In the genomic region with DNA sequence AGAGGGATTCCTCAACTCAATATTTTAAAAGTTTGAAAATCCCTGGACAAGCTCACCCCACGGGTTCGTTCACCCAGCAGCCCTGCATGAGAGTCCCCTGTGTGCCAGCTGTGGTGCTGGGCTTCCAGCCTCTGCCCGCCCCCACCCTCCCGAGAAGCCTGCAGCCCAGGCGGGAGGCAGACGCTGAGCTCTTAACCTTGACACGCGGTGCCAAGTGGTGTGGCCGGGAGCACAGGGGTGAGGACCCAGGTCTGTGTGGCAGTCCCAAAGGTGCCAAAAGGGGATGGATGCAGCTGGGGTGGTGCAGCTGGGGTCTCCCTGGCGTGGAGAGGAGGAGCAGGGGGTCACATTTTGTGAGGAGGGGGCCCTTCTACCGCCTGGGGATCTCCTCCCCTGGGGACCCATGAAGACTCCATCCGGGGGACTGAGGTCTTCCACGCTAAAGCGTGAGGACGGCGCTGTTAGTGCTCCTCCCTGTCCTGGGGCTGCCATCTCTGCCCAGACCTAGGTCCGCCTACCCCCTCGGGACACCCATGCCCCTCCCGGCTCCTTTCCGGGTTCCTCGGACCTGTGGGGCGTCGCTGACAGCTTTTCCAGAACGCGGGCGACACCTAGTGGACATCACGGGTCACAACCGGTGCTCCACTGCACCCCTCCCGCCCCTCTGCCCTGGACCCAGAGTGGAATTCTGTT, we compare ENCODE assay signal across 9 cellular contexts. TPM values are rescaled to one million over a fixed set of nuclear protein-coding genes. Genes with fewer than 3 reads are reported as not detected.
DNase-seq lines count a peak whose midpoint lies in the region; ATAC-seq, FAIRE-seq and TF ChIP-seq lines count a peak whose summit lies in the region.
"Had no signal": no experiment of that assay in that cellular context is flagged by ENCODE, and none has a peak within 500 bp of the region (broad histone marks: within the 10 kb centered on the region; RNA-seq: fewer than 3 reads in every experiment).

No MANE protein-coding gene starts in this region.

- peak overlapping the region; percentile 49 to 56 for H3K4me3 ChIP-seq in CD4-positive, alpha-beta memory T cell (ENCODE audit: low read length in 2 of 2)
- H3K4me3 ChIP-seq in K562 (peak overlapping the region; percentile 12; the same call in 1 of the 2 replicates), iPS-15b (ENCODE audit: low read depth, low read length) (peak overlapping the region; percentile 39), gastrocnemius medialis (peak overlapping the region in 3 of 4 donors; percentile 32 to 50 (median 41))

- H3K4me1 Mint-ChIP-seq in CD4-positive, alpha-beta memory T cell: peaks cover 11 to 18% (median 14%) of the 10 kb centered on the region in 4 donors

- WGBS in K562 (ENCODE audit: insufficient coverage, low coverage, missing lambda C conversion rate): 14% methylated on average over 28 of the region's 29 CpGs

- no peak for TF ChIP-seq EP300 in K562 (IDR thresholded peaks at IDR 0.05; ENCODE audit: low read length)

- H4K20me1 ChIP-seq in K562 (replicated peaks; ENCODE audit: control insufficient read depth, insufficient read depth, low read length): no peaks in the 10 kb centered on the region

- in situ Hi-C loops in K562 (cut with MboI): loop anchor here (5.0 kb wide), 1 partner anchor 240 kb away; no protein-coding TSS in a partner anchor
- in situ Hi-C loops in gastrocnemius medialis (cut with MboI; ENCODE audit: low sequenced_read_pairs in 4 of 4): loop anchor here in 2 of 4 donors (10.0 kb wide), 1 partner anchor 237 kb away; no protein-coding TSS in a partner anchor

- H3K36me3 Mint-ChIP-seq in CD4-positive, alpha-beta memory T cell: no peaks in the 10 kb centered on the region

- H3K27me3 ChIP-seq in CD4-positive, alpha-beta memory T cell (ENCODE audit: insufficient read depth, low read length): no peaks in the 10 kb centered on the region
- H3K27me3 ChIP-seq in K562 (ENCODE audit: control insufficient read depth in 2 of 2, insufficient read depth in 2 of 2, low read length in 2 of 2): peaks cover 0 to 19% of the 10 kb centered on the region in 2 experiments; a peak in 2 of 5 replicates
- no peaks in the 10 kb centered on the region for H3K27me3 ChIP-seq in iPS-15b (ENCODE audit: control insufficient read depth, insufficient read depth, low read length)
- H3K27me3 ChIP-seq in gastrocnemius medialis: no peaks in the 10 kb centered on the region

- peak; percentile 96 to 98 for TF ChIP-seq RAD21 in K562 (CRISPR knock-in tag; conservative IDR thresholded peaks at IDR 0.05 in 1 of 2, IDR thresholded peaks at IDR 0.05 in 1 of 2)

- intact Hi-C loops in CD4-positive, alpha-beta memory T cell (cut with micrococcal nuclease): loop anchor here (1.0 kb wide), 2 partner anchors 43 to 234 kb away; no protein-coding TSS in a partner anchor
- intact Hi-C loops in K562 (cut with micrococcal nuclease): loop anchor here (1.0 to 2.0 kb wide), 3 partner anchors 51 to 234 kb away; no protein-coding TSS in a partner anchor
- intact Hi-C loops in gastrocnemius medialis (cut with DNase I; ENCODE audit: low total_unique reads): loop anchor here (1.0 to 2.0 kb wide), 5 partner anchors 27 to 234 kb away; no protein-coding TSS in a partner anchor

- FAIRE-seq in K562 (lab: Jason Lieb, UNC): peak; percentile 85

- TF ChIP-seq POLR2A in K562 (conservative IDR thresholded peaks at IDR 0.05) (no peak), gastrocnemius medialis (IDR thresholded peaks at IDR 0.05) (no peak)

- H3K36me3 ChIP-seq in CD4-positive, alpha-beta memory T cell (ENCODE audit: insufficient read depth, low read length): no peaks in the 10 kb centered on the region
- H3K36me3 ChIP-seq in K562 (ENCODE audit: control insufficient read depth, insufficient read depth, low read length) (no peaks in the 10 kb centered on the region), iPS-15b (ENCODE audit: control insufficient read depth, insufficient read depth, low read length) (no peaks in the 10 kb centered on the region), gastrocnemius medialis (no peaks in the 10 kb centered on the region)

- H2AFZ ChIP-seq in K562 (ENCODE audit: low read depth, low read length): peak overlapping the region; percentile 87

- no peaks in the 10 kb centered on the region for H3K9me3 Mint-ChIP-seq in CD4-positive, alpha-beta memory T cell

- peak; percentile 67 to 73 (median 70) for DNase-seq in CD4-positive, alpha-beta memory T cell
- DNase-seq in GOT3 (lab: John Stamatoyannopoulos, UW) (peak; percentile 67), NCI-H187 (lab: John Stamatoyannopoulos, UW) (peak; percentile 13 to 18), UCSD-AML1 (lab: John Stamatoyannopoulos, UW; ENCODE audit: unreplicated experiment) (peak; percentile 80), K562 (ENCODE audit: extremely low read depth in 1 of 4, low spot score in 3 of 4) (peak; percentile 88 to 98 (median 96)), gastrocnemius medialis (peak; percentile 52 to 58)

- no peaks in the 10 kb centered on the region for H3K9me1 ChIP-seq in K562 (ENCODE audit: control insufficient read depth, insufficient read depth, low read length)

- H3K27me3 Mint-ChIP-seq in CD4-positive, alpha-beta memory T cell: no peaks in the 10 kb centered on the region

- POLR2A ChIA-PET in CD4-positive, alpha-beta memory T cell (lab: Charles Lee; ENCODE audit: partially characterized antibody): no interaction called here
- POLR2A ChIA-PET in K562 (lab: Yijun Ruan, JAX): interaction anchor here (0.6 to 1.2 kb wide), 4 partner anchors 10 to 36 kb away, joined by 3 to 5 read pairs (median 3); no protein-coding TSS in a partner anchor

- peaks cover 17% of the 10 kb centered on the region for H3K4me1 ChIP-seq in CD4-positive, alpha-beta memory T cell (ENCODE audit: insufficient read depth, low read length)
- peaks cover 0 to 26% of the 10 kb centered on the region in 2 experiments; a peak in 3 of 5 replicates for H3K4me1 ChIP-seq in K562 (replicated peaks in 1 of 2; ENCODE audit: control insufficient read depth in 2 of 2, insufficient read depth in 2 of 2, low read length in 2 of 2)
- peaks cover 9% of the 10 kb centered on the region for H3K4me1 ChIP-seq in iPS-15b (ENCODE audit: control insufficient read depth, insufficient read depth, low read length)
- peaks cover 3 to 4% of the 10 kb centered on the region in 2 donors for H3K4me1 ChIP-seq in gastrocnemius medialis

- peak; percentile 98 for ATAC-seq in K562
- peak; percentile 81 to 82 for ATAC-seq in gastrocnemius medialis
- no peak for ATAC-seq in GM21447 (IDR thresholded peaks at IDR 0.05; ENCODE audit: unreplicated experiment)

- H3K4me3 Mint-ChIP-seq in CD4-positive, alpha-beta memory T cell: peak overlapping the region; percentile 69 to 92 (median 84)

- H3K27ac Mint-ChIP-seq in CD4-positive, alpha-beta memory T cell: peak overlapping the region in 1 of 7 donors; percentile 24

- CTCF ChIA-PET in CD4-positive, alpha-beta memory T cell (lab: Charles Lee; ENCODE audit: partially characterized antibody): interaction anchor here (0.5 to 6.1 kb wide), 20 partner anchors 9 to 342 kb away, joined by 3 to 102 read pairs (median 4); partner anchors contain the start of gene OTUD3
- CTCF ChIA-PET in K562 (lab: Yijun Ruan, JAX; ENCODE audit: low intra/inter-chr PET ratio): interaction anchor here (1.2 to 3.0 kb wide), 4 partner anchors 51 to 390 kb away, joined by 6 to 24 read pairs (median 20); no protein-coding TSS in a partner anchor

- TF ChIP-seq CTCF in K562 (IDR thresholded peaks at IDR 0.05 in 2 of 3, conservative IDR thresholded peaks at IDR 0.05 in 1 of 3; ENCODE audit: insufficient read depth in 2 of 3, low read depth in 1 of 3, low read length in 3 of 3) (peak; percentile 94 to 95 (median 95)), gastrocnemius medialis (IDR thresholded peaks at IDR 0.05 in 4 of 5, conservative IDR thresholded peaks at IDR 0.05 in 1 of 5) (peak; percentile 86 to 95 (median 92))

- H3K9ac ChIP-seq in K562 (ENCODE audit: insufficient read depth in 1 of 2, low read depth in 2 of 2, low read length in 2 of 2): peak overlapping the region in 1 of 2 experiments; percentile 82; a peak in 2 of 4 replicates
- no peak overlapping the region for H3K9ac ChIP-seq in iPS-15b (ENCODE audit: low read depth, low read length)

- no peaks in the 10 kb centered on the region for H3K9me3 ChIP-seq in CD4-positive, alpha-beta memory T cell (ENCODE audit: control insufficient read depth in 1 of 2, low read length in 2 of 2)
- no peaks in the 10 kb centered on the region for H3K9me3 ChIP-seq in K562 (replicated peaks; ENCODE audit: control insufficient read depth, insufficient read depth, low read depth, low read length)
- no peaks in the 10 kb centered on the region for H3K9me3 ChIP-seq in iPS-15b (ENCODE audit: control insufficient read depth, insufficient read depth, low read length)
- H3K9me3 ChIP-seq in gastrocnemius medialis: no peaks in the 10 kb centered on the region

- peak overlapping the region; percentile 59 for H3K4me2 ChIP-seq in K562 (ENCODE audit: insufficient read depth, low read length)

- BruUV-seq in K562 (replicated peaks; lab: Mats Ljungman, UMichigan): no TSS peak

- H3K27ac ChIP-seq in CD4-positive, alpha-beta memory T cell (ENCODE audit: low read depth, low read length): no peak overlapping the region
- H3K27ac ChIP-seq in K562 (ENCODE audit: extremely low read depth, low read depth, low read length) (no peak overlapping the region), gastrocnemius medialis (peak overlapping the region in 1 of 4 donors; percentile 52)

- no peaks in the 10 kb centered on the region for H3K79me2 ChIP-seq in K562 (ENCODE audit: control insufficient read depth, insufficient read depth, low read length)

RNA-seq across cellular contexts. Expression of gene PLA2G2F, which starts 12.9 kb away (rescaled TPM):
- total RNA-seq in CD4-positive, alpha-beta memory T cell: not detected
- not detected for polyA plus RNA-seq in CD4-positive, alpha-beta memory T cell
- not detected in 2 replicates for total RNA-seq in K562 (2011; cell fraction: chromatin; rRNA removed; ENCODE audit: low replicate concordance)
- not detected in 2 replicates for total RNA-seq in K562 (2011; cell fraction: nucleolus; rRNA removed)
- total RNA-seq in K562 (2011; cell fraction: nucleoplasm; rRNA removed): not detected in 2 replicates
- total RNA-seq in K562 (2014; rRNA removed): not detected in 2 replicates
- not detected in 2 replicates for total RNA-seq in K562 (2014; rRNA removed; fragmentation: Illumina TruSeq; extraction: Trizol)
- not detected in 2 replicates for total RNA-seq in K562 (2015; rRNA removed; fragmentation: Illumina TruSeq; extraction: Trizol)
- total RNA-seq in K562 (2021): not detected in 2 replicates
- polyA plus RNA-seq in K562 (2011; rRNA removed): not detected in 2 replicates
- not detected in 2 replicates for polyA plus RNA-seq in K562 (2011; cell fraction: cytosol; rRNA removed)
- not detected in 2 replicates for polyA plus RNA-seq in K562 (2011; cell fraction: nucleus; rRNA removed)
- polyA plus RNA-seq in K562 (2012): 0.08 TPM in 1 of 2 replicates, not detected in the other
- not detected in 2 replicates for polyA plus RNA-seq in K562 (2014; fragmentation: Illumina TruSeq; extraction: Trizol)
- not detected for polyA plus RNA-seq in K562 (2014; fragmentation: Nextera tagmentation; extraction: Ambion mirVana)
- not detected in 2 replicates for polyA plus RNA-seq in K562 (2014; rRNA removed)
- polyA minus RNA-seq in K562 (2011; rRNA and poly(A)+ RNA removed): not detected in 2 replicates
- polyA minus RNA-seq in K562 (2011; cell fraction: cytosol; rRNA and poly(A)+ RNA removed): not detected in 2 replicates
- not detected in 2 replicates for polyA minus RNA-seq in K562 (2011; cell fraction: nucleus; rRNA and poly(A)+ RNA removed)
- total RNA-seq in gastrocnemius medialis: not detected
- total RNA-seq: activated CD8-positive, alpha-beta memory T cell treated with anti-CD3 and anti-CD28 coated beads for 36 hours had no signal

RNA-seq across cellular contexts. Expression of gene PLA2G2D, which starts 32.7 kb away (rescaled TPM):
- total RNA-seq in CD4-positive, alpha-beta memory T cell: not detected
- polyA plus RNA-seq in CD4-positive, alpha-beta memory T cell: under 1 TPM in 1 of 2 donors, not detected in 1; 0.29 TPM
- total RNA-seq in K562 (2011; cell fraction: chromatin; rRNA removed; ENCODE audit: low replicate concordance): not detected in 2 replicates
- total RNA-seq in K562 (2011; cell fraction: nucleolus; rRNA removed): not detected in 2 replicates
- not detected in 2 replicates for total RNA-seq in K562 (2011; cell fraction: nucleoplasm; rRNA removed)
- total RNA-seq in K562 (2014; rRNA removed): not detected in 2 replicates
- total RNA-seq in K562 (2014; rRNA removed; fragmentation: Illumina TruSeq; extraction: Trizol): not detected in 2 replicates
- not detected in 2 replicates for total RNA-seq in K562 (2015; rRNA removed; fragmentation: Illumina TruSeq; extraction: Trizol)
- not detected in 2 replicates for total RNA-seq in K562 (2021)
- polyA plus RNA-seq in K562 (2011; rRNA removed): not detected in 2 replicates
- not detected in 2 replicates for polyA plus RNA-seq in K562 (2011; cell fraction: cytosol; rRNA removed)
- not detected in 2 replicates for polyA plus RNA-seq in K562 (2011; cell fraction: nucleus; rRNA removed)
- polyA plus RNA-seq in K562 (2012): 0.03 and 0.07 TPM in 2 replicates
- polyA plus RNA-seq in K562 (2014; fragmentation: Illumina TruSeq; extraction: Trizol): not detected in 2 replicates
- not detected for polyA plus RNA-seq in K562 (2014; fragmentation: Nextera tagmentation; extraction: Ambion mirVana)
- not detected in 2 replicates for polyA plus RNA-seq in K562 (2014; rRNA removed)
- polyA minus RNA-seq in K562 (2011; rRNA and poly(A)+ RNA removed): not detected in 2 replicates
- not detected in 2 replicates for polyA minus RNA-seq in K562 (2011; cell fraction: cytosol; rRNA and poly(A)+ RNA removed)
- not detected in 2 replicates for polyA minus RNA-seq in K562 (2011; cell fraction: nucleus; rRNA and poly(A)+ RNA removed)
- total RNA-seq in gastrocnemius medialis: not detected
- total RNA-seq: activated CD8-positive, alpha-beta memory T cell treated with anti-CD3 and anti-CD28 coated beads for 36 hours had no signal

RNA-seq across cellular contexts. Expression of gene UBXN10, which starts 33.8 kb away (rescaled TPM):
- under 1 TPM; 0.06 to 0.08 TPM for total RNA-seq in CD4-positive, alpha-beta memory T cell
- under 1 TPM; 0.69 to 0.78 TPM for polyA plus RNA-seq in CD4-positive, alpha-beta memory T cell
- 10.5 and 11.6 TPM in 2 replicates for total RNA-seq in K562 (2011; cell fraction: chromatin; rRNA removed; ENCODE audit: low replicate concordance)
- 7.2 and 9.2 TPM in 2 replicates for total RNA-seq in K562 (2011; cell fraction: nucleolus; rRNA removed)
- total RNA-seq in K562 (2011; cell fraction: nucleoplasm; rRNA removed): 8.0 and 8.2 TPM in 2 replicates
- total RNA-seq in K562 (2014; rRNA removed): 11.3 and 12.4 TPM in 2 replicates
- 15.8 and 18.7 TPM in 2 replicates for total RNA-seq in K562 (2014; rRNA removed; fragmentation: Illumina TruSeq; extraction: Trizol)
- 12.5 and 13.7 TPM in 2 replicates for total RNA-seq in K562 (2015; rRNA removed; fragmentation: Illumina TruSeq; extraction: Trizol)
- total RNA-seq in K562 (2021): 13.1 and 16.2 TPM in 2 replicates
- 4.8 and 10.7 TPM in 2 replicates for polyA plus RNA-seq in K562 (2011; rRNA removed)
- 4.4 and 8.8 TPM in 2 replicates for polyA plus RNA-seq in K562 (2011; cell fraction: cytosol; rRNA removed)
- polyA plus RNA-seq in K562 (2011; cell fraction: nucleus; rRNA removed): 5.2 and 10.7 TPM in 2 replicates
- polyA plus RNA-seq in K562 (2012): 16.6 and 26.2 TPM in 2 replicates
- polyA plus RNA-seq in K562 (2014; fragmentation: Illumina TruSeq; extraction: Trizol): 17.7 and 18.7 TPM in 2 replicates
- polyA plus RNA-seq in K562 (2014; fragmentation: Nextera tagmentation; extraction: Ambion mirVana): 10 to 100 TPM; 12.3 to 13.6 TPM
- 10.8 and 11.9 TPM in 2 replicates for polyA plus RNA-seq in K562 (2014; rRNA removed)
- polyA minus RNA-seq in K562 (2011; rRNA and poly(A)+ RNA removed): 7.4 and 13.2 TPM in 2 replicates
- 1.0 and 4.5 TPM in 2 replicates for polyA minus RNA-seq in K562 (2011; cell fraction: cytosol; rRNA and poly(A)+ RNA removed)
- polyA minus RNA-seq in K562 (2011; cell fraction: nucleus; rRNA and poly(A)+ RNA removed): 7.7 and 9.2 TPM in 2 replicates
- total RNA-seq in gastrocnemius medialis: 1 to 10 TPM in 1 of 4 donors, under 1 TPM in 2, not detected in 1; 0.18 to 4.3 (median 0.19) TPM

RNA-seq across cellular contexts. Expression of gene PLA2G2C, which starts 34.3 kb away (rescaled TPM):
- total RNA-seq in CD4-positive, alpha-beta memory T cell: not detected
- not detected for polyA plus RNA-seq in CD4-positive, alpha-beta memory T cell
- 0.70 and 0.72 TPM in 2 replicates for total RNA-seq in K562 (2011; cell fraction: chromatin; rRNA removed; ENCODE audit: low replicate concordance)
- total RNA-seq in K562 (2011; cell fraction: nucleolus; rRNA removed): 0.50 and 0.53 TPM in 2 replicates
- total RNA-seq in K562 (2011; cell fraction: nucleoplasm; rRNA removed): 0.95 and 1.5 TPM in 2 replicates
- total RNA-seq in K562 (2014; rRNA removed) (0.08 and 0.18 TPM in 2 replicates), K562 (2014; rRNA removed; fragmentation: Illumina TruSeq; extraction: Trizol) (0.06 and 0.15 TPM in 2 replicates), K562 (2015; rRNA removed; fragmentation: Illumina TruSeq; extraction: Trizol) (0.14 and 0.19 TPM in 2 replicates), K562 (2021) (0.13 and 0.29 TPM in 2 replicates), gastrocnemius medialis (not detected)
- polyA plus RNA-seq in K562 (2011; rRNA removed) (0.15 and 0.26 TPM in 2 replicates), K562 (2014; fragmentation: Illumina TruSeq; extraction: Trizol) (0.14 and 0.49 TPM in 2 replicates), K562 (2014; fragmentation: Nextera tagmentation; extraction: Ambion mirVana) (under 1 TPM; 0.21 to 0.48 TPM), K562 (2014; rRNA removed) (0.21 and 0.32 TPM in 2 replicates)
- 0.12 and 0.98 TPM in 2 replicates for polyA plus RNA-seq in K562 (2011; cell fraction: cytosol; rRNA removed)
- polyA plus RNA-seq in K562 (2011; cell fraction: nucleus; rRNA removed): 0.18 and 0.41 TPM in 2 replicates
- 0.35 and 1.8 TPM in 2 replicates for polyA plus RNA-seq in K562 (2012)
- polyA minus RNA-seq in K562 (2011; rRNA and poly(A)+ RNA removed): 0.27 and 0.32 TPM in 2 replicates
- not detected in 2 replicates for polyA minus RNA-seq in K562 (2011; cell fraction: cytosol; rRNA and poly(A)+ RNA removed)
- polyA minus RNA-seq in K562 (2011; cell fraction: nucleus; rRNA and poly(A)+ RNA removed): 0.11 and 0.13 TPM in 2 replicates

Comparison
In these comparisons a context has a peak if more than half of its experiments do, and no peak if none do; other contexts are left out.
1. DNase-seq: peak in every context shown above with its lines; median percentile 96 in K562; 80 in UCSD-AML1; 70 in CD4-positive, alpha-beta memory T cell; 67 in GOT3; 55 in gastrocnemius medialis; 16 in NCI-H187.